ENCODE assay signal across 16 cellular contexts in the genomic region with DNA sequence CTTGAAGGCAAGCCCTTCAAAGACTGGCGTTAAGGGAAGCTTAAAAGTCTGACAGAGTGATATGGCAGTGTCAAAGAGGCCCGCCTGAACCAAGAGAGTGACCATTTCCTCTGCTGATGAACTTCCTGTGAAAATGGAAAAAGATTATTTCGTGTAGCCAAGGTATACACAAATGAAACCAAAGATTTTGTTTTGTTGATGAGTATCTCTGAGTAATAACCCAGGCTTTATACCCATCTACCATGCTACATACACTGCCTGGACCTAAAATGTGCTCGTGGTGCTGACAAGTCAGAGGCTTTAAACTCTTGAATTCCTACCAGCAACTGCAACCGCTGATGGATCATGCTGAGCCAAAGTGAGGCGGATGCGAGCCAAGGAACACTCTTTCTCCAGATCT. TPM values are rescaled to one million over a fixed set of nuclear protein-coding genes. Genes with fewer than 3 reads are reported as not detected.
A peak's percentile ranks its signal among the peaks of the same experiment; 100 is the strongest.
DNase-seq lines count a peak whose midpoint lies in the region; ATAC-seq and TF ChIP-seq lines count a peak whose summit lies in the region.
"Had no signal": no experiment of that assay in that cellular context is flagged by ENCODE, and none has a peak within 500 bp of the region (broad histone marks: within the 10 kb centered on the region; RNA-seq: fewer than 3 reads in every experiment).

No MANE protein-coding gene starts in this region.

- TF ChIP-seq EP300 in upper lobe of left lung (IDR thresholded peaks at IDR 0.05) = no peak

- no peaks in the 10 kb centered on the region for H3K27me3 ChIP-seq in right atrium auricular region
- no peaks in the 10 kb centered on the region for H3K27me3 ChIP-seq in upper lobe of left lung
- H3K27me3 ChIP-seq: BLaER1 treated with 17β-estradiol and CSF1 and Interleukin-3, amounts not matched to agents 10 nM and 100 nM had no signal

- intact Hi-C loops in cardiac septum (cut with DNase I) = no loop called here

- H3K4me1 ChIP-seq in right atrium auricular region (peaks cover 0 to 18% of the 10 kb centered on the region in 2 donors), upper lobe of left lung (no peaks in the 10 kb centered on the region)
- H3K4me1 ChIP-seq: BLaER1 treated with 17β-estradiol and CSF1 and Interleukin-3, amounts not matched to agents 10 nM and 100 nM had no signal

- peak; percentile 48 to 64 for ATAC-seq in activated CD4-positive, CD25-positive, alpha-beta regulatory T cell treated with anti-CD3 and anti-CD28 coated beads, Interleukin-2, amount 50 U/mL, for 24 hours
- ATAC-seq in upper lobe of left lung (ENCODE audit: low FRiP score in 2 of 2) = no peak
- ATAC-seq: GM23338 had no signal

- H3K36me3 ChIP-seq in right atrium auricular region = peaks cover 22% of the 10 kb centered on the region
- H3K36me3 ChIP-seq in upper lobe of left lung = peaks cover 50 to 100% (median 71%) of the 10 kb centered on the region in 4 donors

- H3K4me3 ChIP-seq in right atrium auricular region (no peak overlapping the region), fibroblast of mammary gland (ENCODE audit: control insufficient read depth, low read depth, low read length) (no peak overlapping the region), upper lobe of left lung (no peak overlapping the region)
- H3K4me3 ChIP-seq: BLaER1 treated with 17β-estradiol and CSF1 and Interleukin-3, amounts not matched to agents 10 nM and 100 nM; GM23338 had no signal

- H3K9me3 ChIP-seq in right atrium auricular region (no peaks in the 10 kb centered on the region), upper lobe of left lung (no peaks in the 10 kb centered on the region)
- H3K9me3 ChIP-seq: BLaER1 treated with 17β-estradiol and CSF1 and Interleukin-3, amounts not matched to agents 10 nM and 100 nM had no signal

- H3K27ac ChIP-seq in right atrium auricular region (peak overlapping the region; percentile 13 to 33), upper lobe of left lung (no peak overlapping the region)
- H3K27ac ChIP-seq: BLaER1 treated with 17β-estradiol and CSF1 and Interleukin-3, amounts not matched to agents 10 nM and 100 nM had no signal

- TF ChIP-seq POLR2A in upper lobe of left lung (IDR thresholded peaks at IDR 0.05) = no peak

- TF ChIP-seq CTCF in right atrium auricular region (IDR thresholded peaks at IDR 0.05) = no peak
- no peak for TF ChIP-seq CTCF in fibroblast of mammary gland (conservative IDR thresholded peaks at IDR 0.05; ENCODE audit: control insufficient read depth, insufficient read depth, low read depth, low read length)
- TF ChIP-seq CTCF in upper lobe of left lung (IDR thresholded peaks at IDR 0.05) = no peak

- WGBS in upper lobe of left lung, 2 donors = 93 to 96% methylated on average over 7 of the region's 7 CpGs

- no peak for DNase-seq in activated CD4-positive, CD25-positive, alpha-beta regulatory T cell (lab: John Stamatoyannopoulos, UW)
- no peak for DNase-seq in right atrium auricular region (ENCODE audit: low spot score)
- DNase-seq in cardiac septum (ENCODE audit: low spot score) = no peak
- DNase-seq in fibroblast of mammary gland (ENCODE audit: low read depth) = peak; percentile 63
- DNase-seq in upper lobe of left lung = no peak
- no peak for DNase-seq in OCI-M1 (lab: John Stamatoyannopoulos, UW)
- DNase-seq in putamen (ENCODE audit: low spot score) = no peak
- DNase-seq: 8988T, DMS 273 treated with DMSO at 0.1 percent for 48 hours, MV-4-11, NCI-H1436, NCI-H2081, NCI-H524 had no signal

RNA-seq across cellular contexts. Expression of gene FNBP4, which starts 21.0 kb away (rescaled TPM):
- total RNA-seq in right atrium auricular region (10 to 100 TPM; 31.0 to 37.8 TPM), cardiac septum (41.7 TPM), upper lobe of left lung (100 to 1,000 TPM in 4 of 6 donors, 10 to 100 TPM in 2; 57.8 to 479 (median 155) TPM)

RNA-seq across cellular contexts. Expression of gene NUP160, which starts 60.0 kb away (rescaled TPM):
- total RNA-seq in right atrium auricular region (10 to 100 TPM in 1 of 2 donors, 1 to 10 TPM in 1; 7.1 to 11.7 TPM), cardiac septum (12.8 TPM), upper lobe of left lung (10 to 100 TPM; 21.5 to 46.3 (median 37.8) TPM)

Comparison
In these comparisons a context has a peak if more than half of its experiments do, and no peak if none do; other contexts are left out.
1. ATAC-seq: peak in activated CD4-positive, CD25-positive, alpha-beta regulatory T cell treated with anti-CD3 and anti-CD28 coated beads, Interleukin-2, amount 50 U/mL, for 24 hours (2 of 2); none in upper lobe of left lung (0 of 2).
2. H3K27ac ChIP-seq: peak in right atrium auricular region (2 of 2); none in upper lobe of left lung (0 of 4).